ENCODE assay signal across 10 cellular contexts in genomic region chr3:50254577-50255250, GRCh38. TPM values are rescaled to one million over a fixed set of nuclear protein-coding genes. Genes with fewer than 3 reads are reported as not detected.
DNase-seq lines count a peak whose midpoint lies in the region; ATAC-seq and TF ChIP-seq lines count a peak whose summit lies in the region.
"Had no signal": no experiment of that assay in that cellular context is flagged by ENCODE, and none has a peak within 500 bp of the region (broad histone marks: within the 10 kb centered on the region; RNA-seq: fewer than 3 reads in every experiment).

No MANE protein-coding gene starts in this region.

- H3K9me3 Mint-ChIP-seq in activated T-cell treated with anti-CD3 and anti-CD28 coated beads, Interleukin-2, amount 50 U/mL, for 24 hours: no peaks in the 10 kb centered on the region
- no peaks in the 10 kb centered on the region for H3K9me3 Mint-ChIP-seq in activated T-cell treated with anti-CD3 and anti-CD28 coated beads, Interleukin-2, amount 50 U/mL, for 4 hours
- H3K9me3 Mint-ChIP-seq in memory B cell (no peaks in the 10 kb centered on the region), mesothelial cell of epicardium (no peaks in the 10 kb centered on the region)
- no peaks in the 10 kb centered on the region for H3K9me3 Mint-ChIP-seq in T-helper 2 cell treated with Interferon-gamma antibody and Interleukin-4, amounts not matched to agents 5 μg/mL and 100 μg/mL, for 36 hours
- H3K9me3 Mint-ChIP-seq: activated naive CD8-positive, alpha-beta T cell treated with anti-CD3 and anti-CD28 coated beads, Interleukin-2, amount 10 ng/mL, durations not matched to agents 7 days and 5 days had no signal

- no peak for ATAC-seq in activated T-cell treated with anti-CD3 and anti-CD28 coated beads, Interleukin-2, amount 50 U/mL, for 4 hours
- ATAC-seq in memory B cell (ENCODE audit: low read depth): peak; percentile 48
- ATAC-seq: Panc1 had no signal

- TF ChIP-seq CTCF in uterus (IDR thresholded peaks at IDR 0.05) (no peak), mesothelial cell of epicardium (IDR thresholded peaks at IDR 0.05; ENCODE audit: unreplicated experiment) (no peak)

- no peaks in the 10 kb centered on the region for H3K36me3 ChIP-seq in uterus

- H3K4me3 ChIP-seq in uterus: no peak overlapping the region

- DNase-seq in activated T-cell treated with anti-CD3 and anti-CD28 coated beads, Interleukin-2, amount 50 U/mL, for 24 hours: no peak
- DNase-seq in activated T-cell treated with anti-CD3 and anti-CD28 coated beads, Interleukin-2, amount 50 U/mL, for 4 hours: no peak
- DNase-seq in dermis blood vessel endothelial cell (peak; percentile 94), memory B cell (ENCODE audit: low spot score in 2 of 2) (no peak), uterus (peak in 1 of 2 donors; percentile 74), Kasumi-1 (lab: John Stamatoyannopoulos, UW) (no peak), mesothelial cell of epicardium (ENCODE audit: low spot score in 2 of 2, unreplicated experiment in 2 of 2) (no peak)
- no peak for DNase-seq in T-helper 2 cell treated with Interferon-gamma antibody and Interleukin-4, amounts not matched to agents 5 μg/mL and 100 μg/mL, for 36 hours (ENCODE audit: low spot score)
- DNase-seq: activated naive CD8-positive, alpha-beta T cell treated with anti-CD3 and anti-CD28 coated beads, Interleukin-2, amount 10 ng/mL, durations not matched to agents 7 days and 5 days had no signal

- peak overlapping the region; percentile 78 for H3K27ac Mint-ChIP-seq in activated T-cell treated with anti-CD3 and anti-CD28 coated beads, Interleukin-2, amount 50 U/mL, for 24 hours
- H3K27ac Mint-ChIP-seq in memory B cell: peak overlapping the region; percentile 60
- no peak overlapping the region for H3K27ac Mint-ChIP-seq in mesothelial cell of epicardium
- H3K27ac Mint-ChIP-seq in T-helper 2 cell treated with Interferon-gamma antibody and Interleukin-4, amounts not matched to agents 5 μg/mL and 100 μg/mL, for 36 hours: no peak overlapping the region
- H3K27ac Mint-ChIP-seq: activated naive CD8-positive, alpha-beta T cell treated with anti-CD3 and anti-CD28 coated beads, Interleukin-2, amount 10 ng/mL, durations not matched to agents 7 days and 5 days had no signal

- H3K27me3 Mint-ChIP-seq in activated T-cell treated with anti-CD3 and anti-CD28 coated beads, Interleukin-2, amount 50 U/mL, for 24 hours: no peaks in the 10 kb centered on the region
- H3K27me3 Mint-ChIP-seq in activated T-cell treated with anti-CD3 and anti-CD28 coated beads, Interleukin-2, amount 50 U/mL, for 4 hours (ENCODE audit: low read depth): no peaks in the 10 kb centered on the region
- H3K27me3 Mint-ChIP-seq in memory B cell (no peaks in the 10 kb centered on the region), mesothelial cell of epicardium (ENCODE audit: low read depth) (no peaks in the 10 kb centered on the region)
- no peaks in the 10 kb centered on the region for H3K27me3 Mint-ChIP-seq in T-helper 2 cell treated with Interferon-gamma antibody and Interleukin-4, amounts not matched to agents 5 μg/mL and 100 μg/mL, for 36 hours (ENCODE audit: low read depth)
- H3K27me3 Mint-ChIP-seq: activated naive CD8-positive, alpha-beta T cell treated with anti-CD3 and anti-CD28 coated beads, Interleukin-2, amount 10 ng/mL, durations not matched to agents 7 days and 5 days had no signal

- intact Hi-C loops in uterus (cut with DNase I; ENCODE audit: low total_unique reads): no loop called here

- H3K27me3 ChIP-seq in uterus: no peaks in the 10 kb centered on the region

- no peak overlapping the region for H3K4me3 Mint-ChIP-seq in activated T-cell treated with anti-CD3 and anti-CD28 coated beads, Interleukin-2, amount 50 U/mL, for 24 hours
- no peak overlapping the region for H3K4me3 Mint-ChIP-seq in activated T-cell treated with anti-CD3 and anti-CD28 coated beads, Interleukin-2, amount 50 U/mL, for 4 hours
- no peak overlapping the region for H3K4me3 Mint-ChIP-seq in memory B cell
- no peak overlapping the region for H3K4me3 Mint-ChIP-seq in mesothelial cell of epicardium
- no peak overlapping the region for H3K4me3 Mint-ChIP-seq in T-helper 2 cell treated with Interferon-gamma antibody and Interleukin-4, amounts not matched to agents 5 μg/mL and 100 μg/mL, for 36 hours
- H3K4me3 Mint-ChIP-seq: activated naive CD8-positive, alpha-beta T cell treated with anti-CD3 and anti-CD28 coated beads, Interleukin-2, amount 10 ng/mL, durations not matched to agents 7 days and 5 days had no signal

- peaks cover 0 to 9% of the 10 kb centered on the region in 2 donors for H3K4me1 ChIP-seq in uterus

- H3K27ac ChIP-seq in uterus: peak overlapping the region; percentile 68 to 99

- peak in 1 of 2 donors; percentile 72 for TF ChIP-seq POLR2A in uterus (IDR thresholded peaks at IDR 0.05)

- H3K4me1 Mint-ChIP-seq in activated T-cell treated with anti-CD3 and anti-CD28 coated beads, Interleukin-2, amount 50 U/mL, for 24 hours (ENCODE audit: low read depth): peaks cover 25% of the 10 kb centered on the region
- peaks cover 20% of the 10 kb centered on the region for H3K4me1 Mint-ChIP-seq in activated T-cell treated with anti-CD3 and anti-CD28 coated beads, Interleukin-2, amount 50 U/mL, for 4 hours (ENCODE audit: low read depth)
- H3K4me1 Mint-ChIP-seq in memory B cell (peaks cover 18% of the 10 kb centered on the region), mesothelial cell of epicardium (peaks cover 9% of the 10 kb centered on the region)
- peaks cover 13% of the 10 kb centered on the region for H3K4me1 Mint-ChIP-seq in T-helper 2 cell treated with Interferon-gamma antibody and Interleukin-4, amounts not matched to agents 5 μg/mL and 100 μg/mL, for 36 hours (ENCODE audit: low read depth)

- no peaks in the 10 kb centered on the region for H3K9me3 ChIP-seq in uterus

- peaks cover 91% of the 10 kb centered on the region for H3K36me3 Mint-ChIP-seq in activated T-cell treated with anti-CD3 and anti-CD28 coated beads, Interleukin-2, amount 50 U/mL, for 24 hours (ENCODE audit: low read depth)
- H3K36me3 Mint-ChIP-seq in activated T-cell treated with anti-CD3 and anti-CD28 coated beads, Interleukin-2, amount 50 U/mL, for 4 hours (ENCODE audit: insufficient read depth): peaks cover 15% of the 10 kb centered on the region
- peaks cover 20% of the 10 kb centered on the region for H3K36me3 Mint-ChIP-seq in memory B cell
- H3K36me3 Mint-ChIP-seq in mesothelial cell of epicardium: peaks cover 13% of the 10 kb centered on the region
- H3K36me3 Mint-ChIP-seq in T-helper 2 cell treated with Interferon-gamma antibody and Interleukin-4, amounts not matched to agents 5 μg/mL and 100 μg/mL, for 36 hours (ENCODE audit: low read depth): peaks cover 51% of the 10 kb centered on the region

RNA-seq across cellular contexts. Expression of gene SEMA3B, which starts 14.2 kb away (rescaled TPM):
- under 1 TPM; 0.35 to 0.55 (median 0.52) TPM for total RNA-seq in activated T-cell treated with anti-CD3 and anti-CD28 coated beads, Interleukin-2, amount 50 U/mL, for 4 hours
- total RNA-seq in dermis blood vessel endothelial cell: 0.51 and 1.4 TPM in 2 replicates
- 100 to 1,000 TPM in 1 of 4 donors, 10 to 100 TPM in 3; 24.1 to 113 (median 77.2) TPM for total RNA-seq in uterus
- total RNA-seq in mesothelial cell of epicardium: 166 to 179 TPM (median 177 TPM) in 3 replicates

RNA-seq across cellular contexts. Expression of gene GNAI2, which starts 18.7 kb away (rescaled TPM):
- 100 to 1,000 TPM; 160 to 175 (median 172) TPM for total RNA-seq in activated T-cell treated with anti-CD3 and anti-CD28 coated beads, Interleukin-2, amount 50 U/mL, for 4 hours
- total RNA-seq in dermis blood vessel endothelial cell: 624 and 776 TPM in 2 replicates
- 100 to 1,000 TPM; 123 to 325 (median 173) TPM for total RNA-seq in uterus
- 155 to 159 TPM (median 156 TPM) in 3 replicates for total RNA-seq in mesothelial cell of epicardium

RNA-seq across cellular contexts. Expression of gene LSMEM2, which starts 24.2 kb away (rescaled TPM):
- under 1 TPM in 1 of 3 donors, not detected in 2; 0.13 TPM for total RNA-seq in activated T-cell treated with anti-CD3 and anti-CD28 coated beads, Interleukin-2, amount 50 U/mL, for 4 hours
- not detected in 2 replicates for total RNA-seq in dermis blood vessel endothelial cell
- 1 to 10 TPM in 1 of 4 donors, under 1 TPM in 1, not detected in 2; 0.90 to 1.5 TPM for total RNA-seq in uterus
- 0.38 to 0.51 TPM (median 0.50 TPM) in 3 replicates for total RNA-seq in mesothelial cell of epicardium
- total RNA-seq: activated naive CD8-positive, alpha-beta T cell treated with anti-CD3 and anti-CD28 coated beads, Interleukin-2, amount 10 ng/mL, durations not matched to agents 7 days and 5 days had no signal

RNA-seq across cellular contexts. Expression of gene IFRD2, which starts 37.5 kb away (rescaled TPM):
- total RNA-seq in activated T-cell treated with anti-CD3 and anti-CD28 coated beads, Interleukin-2, amount 50 U/mL, for 4 hours: 100 to 1,000 TPM; 339 to 366 (median 341) TPM
- total RNA-seq in dermis blood vessel endothelial cell: 92.2 and 113 TPM in 2 replicates
- 10 to 100 TPM; 14.1 to 81.5 (median 25.1) TPM for total RNA-seq in uterus
- 40.2 to 47.3 TPM (median 46.9 TPM) in 3 replicates for total RNA-seq in mesothelial cell of epicardium

RNA-seq across cellular contexts. Expression of gene HYAL3, which starts 44.5 kb away (rescaled TPM):
- 10 to 100 TPM in 1 of 3 donors, 1 to 10 TPM in 2; 4.9 to 10.3 (median 7.2) TPM for total RNA-seq in activated T-cell treated with anti-CD3 and anti-CD28 coated beads, Interleukin-2, amount 50 U/mL, for 4 hours
- total RNA-seq in dermis blood vessel endothelial cell (24.0 and 28.1 TPM in 2 replicates), uterus (1 to 10 TPM in 3 of 4 donors, not detected in 1; 1.9 to 3.9 (median 3.3) TPM), mesothelial cell of epicardium (2.9 to 3.0 TPM (median 2.9 TPM) in 3 replicates)

Comparison
In these comparisons a context has a peak if more than half of its experiments do, and no peak if none do; other contexts are left out.
1. H3K27ac Mint-ChIP-seq: peak in activated T-cell treated with anti-CD3 and anti-CD28 coated beads, Interleukin-2, amount 50 U/mL, for 24 hours (single experiment) and memory B cell (single experiment); none in mesothelial cell of epicardium (single experiment) and T-helper 2 cell treated with Interferon-gamma antibody and Interleukin-4, amounts not matched to agents 5 μg/mL and 100 μg/mL, for 36 hours (single experiment).
2. RNA of gene SEMA3B, which starts 14.2 kb away (total RNA-seq): 166 to 179 TPM in mesothelial cell of epicardium and 24.1 to 113 TPM in uterus; 0.51 to 1.4 TPM in dermis blood vessel endothelial cell and 0.35 to 0.55 TPM in activated T-cell treated with anti-CD3 and anti-CD28 coated beads, Interleukin-2, amount 50 U/mL, for 4 hours; every median in the first group is over 10 times any median in the second.